In the genomic region with DNA sequence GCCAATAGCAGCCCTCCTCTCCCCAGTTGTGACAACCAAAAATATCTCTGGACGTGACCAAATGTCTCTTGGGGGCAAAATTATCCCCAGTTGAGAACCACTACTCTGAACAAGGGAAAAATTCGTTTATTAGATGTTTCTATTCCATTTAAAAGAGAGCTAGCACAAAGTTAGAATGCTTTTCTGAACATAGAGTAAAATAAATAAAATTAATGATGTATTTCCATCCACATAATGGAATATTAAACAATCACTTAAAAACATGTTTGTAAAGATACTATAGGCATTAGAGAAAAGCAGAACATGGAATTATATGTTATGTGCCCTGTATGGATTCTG, we compare ENCODE assay signal across 1 cellular context.
A peak's percentile ranks its signal among the peaks of the same experiment; 100 is the strongest.
TF ChIP-seq lines count a peak whose summit lies in the region.

No MANE protein-coding gene starts in this region.

TF ChIP-seq in HepG2, 621 proteins besides CTCF, POLR2A, EP300 and RAD21 (continued from another document):
- TF ChIP-seq, protein P1, sequence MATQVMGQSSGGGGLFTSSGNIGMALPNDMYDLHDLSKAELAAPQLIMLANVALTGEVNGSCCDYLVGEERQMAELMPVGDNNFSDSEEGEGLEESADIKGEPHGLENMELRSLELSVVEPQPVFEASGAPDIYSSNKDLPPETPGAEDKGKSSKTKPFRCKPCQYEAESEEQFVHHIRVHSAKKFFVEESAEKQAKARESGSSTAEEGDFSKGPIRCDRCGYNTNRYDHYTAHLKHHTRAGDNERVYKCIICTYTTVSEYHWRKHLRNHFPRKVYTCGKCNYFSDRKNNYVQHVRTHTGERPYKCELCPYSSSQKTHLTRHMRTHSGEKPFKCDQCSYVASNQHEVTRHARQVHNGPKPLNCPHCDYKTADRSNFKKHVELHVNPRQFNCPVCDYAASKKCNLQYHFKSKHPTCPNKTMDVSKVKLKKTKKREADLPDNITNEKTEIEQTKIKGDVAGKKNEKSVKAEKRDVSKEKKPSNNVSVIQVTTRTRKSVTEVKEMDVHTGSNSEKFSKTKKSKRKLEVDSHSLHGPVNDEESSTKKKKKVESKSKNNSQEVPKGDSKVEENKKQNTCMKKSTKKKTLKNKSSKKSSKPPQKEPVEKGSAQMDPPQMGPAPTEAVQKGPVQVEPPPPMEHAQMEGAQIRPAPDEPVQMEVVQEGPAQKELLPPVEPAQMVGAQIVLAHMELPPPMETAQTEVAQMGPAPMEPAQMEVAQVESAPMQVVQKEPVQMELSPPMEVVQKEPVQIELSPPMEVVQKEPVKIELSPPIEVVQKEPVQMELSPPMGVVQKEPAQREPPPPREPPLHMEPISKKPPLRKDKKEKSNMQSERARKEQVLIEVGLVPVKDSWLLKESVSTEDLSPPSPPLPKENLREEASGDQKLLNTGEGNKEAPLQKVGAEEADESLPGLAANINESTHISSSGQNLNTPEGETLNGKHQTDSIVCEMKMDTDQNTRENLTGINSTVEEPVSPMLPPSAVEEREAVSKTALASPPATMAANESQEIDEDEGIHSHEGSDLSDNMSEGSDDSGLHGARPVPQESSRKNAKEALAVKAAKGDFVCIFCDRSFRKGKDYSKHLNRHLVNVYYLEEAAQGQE (IDR thresholded peaks at IDR 0.05; ENCODE audit: borderline replicate concordance in 1 of 2, low read depth in 1 of 2, low read length in 2 of 2) = no peak
- no peak for TF ChIP-seq U2AF1 (optimal IDR thresholded peaks at IDR 0.05; ENCODE audit: low read depth, low read length)
- TF ChIP-seq TCF7L2 (IDR thresholded peaks at IDR 0.05; ENCODE audit: low read depth, low read length) = peak; percentile 64; the same call in 1 of the 2 replicates
- TF ChIP-seq HOXA3 (CRISPR knock-in tag; IDR thresholded peaks at IDR 0.05) = no peak
- 0 out of 2 replicates have a peak, but pooled peaks have one; percentile 1 for TF ChIP-seq HNRNPUL1 (IDR thresholded peaks at IDR 0.05; ENCODE audit: low read depth, low read length)
- TF ChIP-seq NR2F6 (IDR thresholded peaks at IDR 0.05) = no peak
- TF ChIP-seq NR2F6 (CRISPR knock-in tag; IDR thresholded peaks at IDR 0.05) = no peak
- TF ChIP-seq MBNL3 (CRISPR knock-in tag; conservative IDR thresholded peaks at IDR 0.05) = no peak
- TF ChIP-seq THYN1 (CRISPR knock-in tag; IDR thresholded peaks at IDR 0.05; ENCODE audit: borderline replicate concordance, low read depth) = 0 out of 2 replicates have a peak, but pooled peaks have one; percentile 40
- TF ChIP-seq, protein P2, sequence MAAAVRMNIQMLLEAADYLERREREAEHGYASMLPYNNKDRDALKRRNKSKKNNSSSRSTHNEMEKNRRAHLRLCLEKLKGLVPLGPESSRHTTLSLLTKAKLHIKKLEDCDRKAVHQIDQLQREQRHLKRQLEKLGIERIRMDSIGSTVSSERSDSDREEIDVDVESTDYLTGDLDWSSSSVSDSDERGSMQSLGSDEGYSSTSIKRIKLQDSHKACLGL (CRISPR knock-in tag; IDR thresholded peaks at IDR 0.05) = no peak
- TF ChIP-seq ZNF75D (CRISPR knock-in tag; IDR thresholded peaks at IDR 0.05; ENCODE audit: borderline replicate concordance) = no peak
- TF ChIP-seq, protein P3, sequence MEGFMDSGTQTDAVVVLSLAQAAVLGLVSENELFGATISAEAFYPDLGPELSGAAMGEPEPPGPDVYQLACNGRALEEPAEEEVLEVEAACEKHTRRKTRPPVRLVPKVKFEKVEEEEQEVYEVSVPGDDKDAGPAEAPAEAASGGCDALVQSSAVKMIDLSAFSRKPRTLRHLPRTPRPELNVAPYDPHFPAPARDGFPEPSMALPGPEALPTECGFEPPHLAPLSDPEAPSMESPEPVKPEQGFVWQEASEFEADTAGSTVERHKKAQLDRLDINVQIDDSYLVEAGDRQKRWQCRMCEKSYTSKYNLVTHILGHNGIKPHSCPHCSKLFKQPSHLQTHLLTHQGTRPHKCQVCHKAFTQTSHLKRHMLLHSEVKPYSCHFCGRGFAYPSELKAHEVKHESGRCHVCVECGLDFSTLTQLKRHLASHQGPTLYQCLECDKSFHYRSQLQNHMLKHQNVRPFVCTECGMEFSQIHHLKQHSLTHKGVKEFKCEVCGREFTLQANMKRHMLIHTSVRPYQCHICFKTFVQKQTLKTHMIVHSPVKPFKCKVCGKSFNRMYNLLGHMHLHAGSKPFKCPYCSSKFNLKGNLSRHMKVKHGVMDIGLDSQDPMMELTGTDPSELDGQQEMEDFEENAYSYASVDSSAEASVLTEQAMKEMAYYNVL (CRISPR knock-in tag; IDR thresholded peaks at IDR 0.05; ENCODE audit: borderline replicate concordance) = 0 out of 2 replicates have a peak, but pooled peaks have one; percentile 25
- 0 out of 4 replicates have a peak, but pooled peaks of 1 of the 2 experiments have one; percentile 3 for TF ChIP-seq NR2F1 (CRISPR knock-in tag; IDR thresholded peaks at IDR 0.05)
- TF ChIP-seq, protein P4, sequence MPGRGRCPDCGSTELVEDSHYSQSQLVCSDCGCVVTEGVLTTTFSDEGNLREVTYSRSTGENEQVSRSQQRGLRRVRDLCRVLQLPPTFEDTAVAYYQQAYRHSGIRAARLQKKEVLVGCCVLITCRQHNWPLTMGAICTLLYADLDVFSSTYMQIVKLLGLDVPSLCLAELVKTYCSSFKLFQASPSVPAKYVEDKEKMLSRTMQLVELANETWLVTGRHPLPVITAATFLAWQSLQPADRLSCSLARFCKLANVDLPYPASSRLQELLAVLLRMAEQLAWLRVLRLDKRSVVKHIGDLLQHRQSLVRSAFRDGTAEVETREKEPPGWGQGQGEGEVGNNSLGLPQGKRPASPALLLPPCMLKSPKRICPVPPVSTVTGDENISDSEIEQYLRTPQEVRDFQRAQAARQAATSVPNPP (CRISPR knock-in tag; IDR thresholded peaks at IDR 0.05) = peak; percentile 59; the same call in 1 of the 2 replicates
- no peak for TF ChIP-seq ZNF776 (CRISPR knock-in tag; IDR thresholded peaks at IDR 0.05)
- TF ChIP-seq KDM6A (CRISPR knock-in tag; IDR thresholded peaks at IDR 0.05; ENCODE audit: low read depth) = no peak
- TF ChIP-seq SP140L (CRISPR knock-in tag; IDR thresholded peaks at IDR 0.05; ENCODE audit: borderline replicate concordance) = 0 out of 2 replicates have a peak, but pooled peaks have one; percentile 3
- no peak for TF ChIP-seq MXI1 (IDR thresholded peaks at IDR 0.05; ENCODE audit: borderline replicate concordance, low read depth, low read length)
- TF ChIP-seq, protein P5, sequence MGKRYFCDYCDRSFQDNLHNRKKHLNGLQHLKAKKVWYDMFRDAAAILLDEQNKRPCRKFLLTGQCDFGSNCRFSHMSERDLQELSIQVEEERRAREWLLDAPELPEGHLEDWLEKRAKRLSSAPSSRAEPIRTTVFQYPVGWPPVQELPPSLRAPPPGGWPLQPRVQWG (CRISPR knock-in tag; IDR thresholded peaks at IDR 0.05; ENCODE audit: borderline replicate concordance, low read depth) = no peak
- no peak for TF ChIP-seq ZNF777 (CRISPR knock-in tag; IDR thresholded peaks at IDR 0.05)
- TF ChIP-seq, protein P6, sequence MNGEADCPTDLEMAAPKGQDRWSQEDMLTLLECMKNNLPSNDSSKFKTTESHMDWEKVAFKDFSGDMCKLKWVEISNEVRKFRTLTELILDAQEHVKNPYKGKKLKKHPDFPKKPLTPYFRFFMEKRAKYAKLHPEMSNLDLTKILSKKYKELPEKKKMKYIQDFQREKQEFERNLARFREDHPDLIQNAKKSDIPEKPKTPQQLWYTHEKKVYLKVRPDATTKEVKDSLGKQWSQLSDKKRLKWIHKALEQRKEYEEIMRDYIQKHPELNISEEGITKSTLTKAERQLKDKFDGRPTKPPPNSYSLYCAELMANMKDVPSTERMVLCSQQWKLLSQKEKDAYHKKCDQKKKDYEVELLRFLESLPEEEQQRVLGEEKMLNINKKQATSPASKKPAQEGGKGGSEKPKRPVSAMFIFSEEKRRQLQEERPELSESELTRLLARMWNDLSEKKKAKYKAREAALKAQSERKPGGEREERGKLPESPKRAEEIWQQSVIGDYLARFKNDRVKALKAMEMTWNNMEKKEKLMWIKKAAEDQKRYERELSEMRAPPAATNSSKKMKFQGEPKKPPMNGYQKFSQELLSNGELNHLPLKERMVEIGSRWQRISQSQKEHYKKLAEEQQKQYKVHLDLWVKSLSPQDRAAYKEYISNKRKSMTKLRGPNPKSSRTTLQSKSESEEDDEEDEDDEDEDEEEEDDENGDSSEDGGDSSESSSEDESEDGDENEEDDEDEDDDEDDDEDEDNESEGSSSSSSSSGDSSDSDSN (CRISPR knock-in tag; IDR thresholded peaks at IDR 0.05) = no peak
- TF ChIP-seq ASH2L (IDR thresholded peaks at IDR 0.05; ENCODE audit: insufficient read length, low read depth, low read length) = no peak
- peak; percentile 6; the same call in 1 of the 2 replicates for TF ChIP-seq TARDBP (CRISPR knock-in tag; IDR thresholded peaks at IDR 0.05)
- 0 out of 2 replicates have a peak, but pooled peaks have one; percentile 29 for TF ChIP-seq POLR2AphosphoS5 (IDR thresholded peaks at IDR 0.05; ENCODE audit: low read depth, low read length)
- peak; percentile 47; the same call in 1 of the 2 replicates for TF ChIP-seq SNAPC2 (CRISPR knock-in tag; IDR thresholded peaks at IDR 0.05)
- TF ChIP-seq FOXK2 (IDR thresholded peaks at IDR 0.05) = no peak
- TF ChIP-seq ZSCAN9 (CRISPR knock-in tag; IDR thresholded peaks at IDR 0.05; ENCODE audit: borderline replicate concordance) = no peak
